ENCODE assay signal across 9 cellular contexts in genomic region chr22:42364641-42365336, GRCh38.
A peak's percentile ranks its signal among the peaks of the same experiment; 100 is the strongest.
DNase-seq lines count a peak whose midpoint lies in the region; ATAC-seq and TF ChIP-seq lines count a peak whose summit lies in the region.
"Had no signal": no experiment of that assay in that cellular context is flagged by ENCODE, and none has a peak within 500 bp of the region (broad histone marks: within the 10 kb centered on the region; RNA-seq: fewer than 3 reads in every experiment).

No MANE protein-coding gene starts in this region.

- H3K4me3 ChIP-seq in HUES64 (ENCODE audit: low read length) (peak overlapping the region; percentile 36), cardiac fibroblast (replicated peaks in 1 of 2; ENCODE audit: low read depth in 2 of 2, low read length in 2 of 2) (no peak overlapping the region), iPS-18a (ENCODE audit: low read length) (peak overlapping the region; percentile 62), stomach (no peak overlapping the region), aorta (ENCODE audit: low read length in 2 of 2) (no peak overlapping the region)

- peak overlapping the region; percentile 36 for H3K9ac ChIP-seq in HUES64 (ENCODE audit: low read depth, low read length)
- peak overlapping the region; percentile 54 for H3K9ac ChIP-seq in iPS-18a (ENCODE audit: low read length)

- peaks cover 30% of the 10 kb centered on the region for H3K4me1 ChIP-seq in HUES64 (ENCODE audit: insufficient read depth, low read length)
- H3K4me1 ChIP-seq in iPS-18a (ENCODE audit: control insufficient read depth, low read depth, low read length) = peaks cover 29% of the 10 kb centered on the region
- H3K4me1 ChIP-seq in stomach = peaks cover 34 to 55% (median 48%) of the 10 kb centered on the region in 4 donors
- H3K4me1 ChIP-seq in aorta (ENCODE audit: control insufficient read depth in 1 of 2, insufficient read depth in 2 of 2, low read length in 2 of 2) = no peaks in the 10 kb centered on the region

- H3K27me3 ChIP-seq in HUES64 (ENCODE audit: insufficient read depth, low read length) = peaks cover 19% of the 10 kb centered on the region
- H3K27me3 ChIP-seq in iPS-18a (ENCODE audit: control insufficient read depth, insufficient read depth, low read length) = peaks cover 15% of the 10 kb centered on the region
- H3K27me3 ChIP-seq in stomach = peaks cover 0 to 38% (median 14%) of the 10 kb centered on the region in 3 donors
- no peaks in the 10 kb centered on the region for H3K27me3 ChIP-seq in aorta (ENCODE audit: control insufficient read depth in 1 of 2, insufficient read depth in 2 of 2, low read length in 1 of 2)

- ATAC-seq in GM19467 (IDR thresholded peaks at IDR 0.05; ENCODE audit: unreplicated experiment) = no peak
- no peak for ATAC-seq in aorta (ENCODE audit: low FRiP score)

- peak overlapping the region; percentile 89 for H3K27ac ChIP-seq in HUES64 (ENCODE audit: low read depth, low read length)
- H3K27ac ChIP-seq in iPS-18a (ENCODE audit: low read length) = peak overlapping the region; percentile 70
- peak overlapping the region in 4 of 5 donors; percentile 9 to 76 (median 49) for H3K27ac ChIP-seq in stomach
- no peak overlapping the region for H3K27ac ChIP-seq in aorta (ENCODE audit: low read depth in 1 of 2, low read length in 2 of 2)
- H3K27ac ChIP-seq: VCaP had no signal

- no peaks in the 10 kb centered on the region for H3K9me3 ChIP-seq in HUES64 (ENCODE audit: insufficient read depth, low read depth, low read length)
- H3K9me3 ChIP-seq in iPS-18a (ENCODE audit: control insufficient read depth, low read depth, low read length) = no peaks in the 10 kb centered on the region
- no peaks in the 10 kb centered on the region for H3K9me3 ChIP-seq in stomach
- no peaks in the 10 kb centered on the region for H3K9me3 ChIP-seq in aorta (ENCODE audit: control insufficient read depth, low read length)

- TF ChIP-seq POLR2A in stomach (IDR thresholded peaks at IDR 0.05) = no peak

- WGBS in HUES64 = 17% methylated on average over 15 of the region's 16 CpGs
- WGBS in stomach, 5 donors = 48 to 70% (median 58%) methylated on average over 16 of the region's 16 CpGs
- WGBS in aorta, 2 donors = 2 to 7% methylated on average over 16 of the region's 16 CpGs

- TF ChIP-seq CTCF in cardiac fibroblast (IDR thresholded peaks at IDR 0.05; ENCODE audit: low read depth, low read length) (no peak), stomach (IDR thresholded peaks at IDR 0.05) (no peak)

- intact Hi-C loops in stomach (cut with DNase I; ENCODE audit: low total_unique reads) = no loop called here
- intact Hi-C loops in aorta (cut with DNase I) = loop anchor here in 1 of 2 donors (10.0 kb wide), 1 partner anchor 90 kb away; the partner anchor contains the start of gene TCF20

- TF ChIP-seq EP300 in stomach (IDR thresholded peaks at IDR 0.05) = no peak

- DNase-seq in cardiac fibroblast (ENCODE audit: low read depth in 2 of 2) = peak; percentile 44 to 49
- DNase-seq in stomach = no peak
- no peak for DNase-seq in SW480 (ENCODE audit: low spot score)
- no peak for DNase-seq in NCI-H1436 treated with DMSO at 0.1 percent for 48 hours (lab: John Stamatoyannopoulos, UW)
- no peak for DNase-seq in aorta

- H3K36me3 ChIP-seq in HUES64 (ENCODE audit: insufficient read depth, low read length) = no peaks in the 10 kb centered on the region
- no peaks in the 10 kb centered on the region for H3K36me3 ChIP-seq in iPS-18a (ENCODE audit: control insufficient read depth, low read depth, low read length)
- H3K36me3 ChIP-seq in stomach = no peaks in the 10 kb centered on the region
- no peaks in the 10 kb centered on the region for H3K36me3 ChIP-seq in aorta (ENCODE audit: control insufficient read depth in 1 of 2, insufficient read depth in 2 of 2, low read length in 1 of 2)

Comparison
In these comparisons a context has a peak if more than half of its experiments do, and no peak if none do; other contexts are left out.
1. H3K27ac ChIP-seq: peak in HUES64 (single experiment), iPS-18a (single experiment) and stomach (4 of 5); none in aorta (0 of 2).
2. H3K4me3 ChIP-seq: peak in HUES64 (single experiment) and iPS-18a (single experiment); none in cardiac fibroblast (0 of 2), stomach (0 of 4) and aorta (0 of 2).
3. DNase-seq: peak in cardiac fibroblast (2 of 2); none in stomach (single experiment), SW480 (single experiment), NCI-H1436 treated with DMSO at 0.1 percent for 48 hours (single experiment) and aorta (0 of 2).